1 cellular context compared by ENCODE assay signal in the genomic region with DNA sequence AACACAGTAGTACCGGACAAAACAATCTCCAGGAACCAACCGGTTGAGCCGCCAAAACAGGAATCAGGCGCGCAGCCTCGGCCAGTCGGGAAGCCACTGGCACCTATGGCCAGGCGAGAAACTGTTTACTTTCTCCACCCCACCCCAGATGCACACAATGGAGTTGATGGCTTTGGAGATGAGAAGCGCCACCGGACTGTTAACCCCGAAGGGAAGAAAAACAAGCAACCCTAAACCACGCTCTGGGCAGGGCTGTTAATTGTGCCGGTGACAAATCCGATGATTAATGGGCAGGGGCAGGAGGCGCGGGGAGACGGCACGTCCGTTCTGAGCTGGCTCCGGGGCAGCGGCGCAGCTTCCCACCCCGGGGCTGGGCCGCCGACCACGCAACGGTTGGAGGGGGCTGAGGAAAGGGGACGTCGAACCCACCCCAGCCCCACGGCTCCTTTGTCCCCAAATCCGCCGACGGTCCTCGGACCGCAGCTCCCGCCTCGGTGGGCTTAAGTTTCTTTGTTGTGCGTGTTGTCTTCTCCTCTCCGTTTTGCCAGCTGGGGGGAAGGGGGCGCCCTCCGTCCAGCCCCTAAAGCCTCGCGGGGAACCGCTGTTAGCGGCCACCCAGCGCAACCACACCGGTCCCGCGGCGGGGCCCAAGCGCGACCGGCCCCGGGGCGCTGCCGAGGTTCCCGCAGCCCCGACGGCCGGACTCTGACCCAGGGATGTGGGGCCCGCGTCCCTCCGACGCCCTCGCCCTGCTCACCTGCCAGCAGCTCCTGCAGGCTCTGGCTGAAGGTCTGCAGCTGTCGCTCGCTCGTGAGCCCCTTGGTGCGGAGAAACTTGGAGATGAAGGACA.
TF ChIP-seq lines count a peak whose summit lies in the region.

No MANE protein-coding gene starts in this region.

TF ChIP-seq in HepG2, 621 proteins besides CTCF, POLR2A, EP300 and RAD21 (continued from another document and continues in another):
- TF ChIP-seq, protein P1, sequence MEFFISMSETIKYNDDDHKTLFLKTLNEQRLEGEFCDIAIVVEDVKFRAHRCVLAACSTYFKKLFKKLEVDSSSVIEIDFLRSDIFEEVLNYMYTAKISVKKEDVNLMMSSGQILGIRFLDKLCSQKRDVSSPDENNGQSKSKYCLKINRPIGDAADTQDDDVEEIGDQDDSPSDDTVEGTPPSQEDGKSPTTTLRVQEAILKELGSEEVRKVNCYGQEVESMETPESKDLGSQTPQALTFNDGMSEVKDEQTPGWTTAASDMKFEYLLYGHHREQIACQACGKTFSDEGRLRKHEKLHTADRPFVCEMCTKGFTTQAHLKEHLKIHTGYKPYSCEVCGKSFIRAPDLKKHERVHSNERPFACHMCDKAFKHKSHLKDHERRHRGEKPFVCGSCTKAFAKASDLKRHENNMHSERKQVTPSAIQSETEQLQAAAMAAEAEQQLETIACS (CRISPR knock-in tag; IDR thresholded peaks at IDR 0.05): no peak
- TF ChIP-seq, protein P2, sequence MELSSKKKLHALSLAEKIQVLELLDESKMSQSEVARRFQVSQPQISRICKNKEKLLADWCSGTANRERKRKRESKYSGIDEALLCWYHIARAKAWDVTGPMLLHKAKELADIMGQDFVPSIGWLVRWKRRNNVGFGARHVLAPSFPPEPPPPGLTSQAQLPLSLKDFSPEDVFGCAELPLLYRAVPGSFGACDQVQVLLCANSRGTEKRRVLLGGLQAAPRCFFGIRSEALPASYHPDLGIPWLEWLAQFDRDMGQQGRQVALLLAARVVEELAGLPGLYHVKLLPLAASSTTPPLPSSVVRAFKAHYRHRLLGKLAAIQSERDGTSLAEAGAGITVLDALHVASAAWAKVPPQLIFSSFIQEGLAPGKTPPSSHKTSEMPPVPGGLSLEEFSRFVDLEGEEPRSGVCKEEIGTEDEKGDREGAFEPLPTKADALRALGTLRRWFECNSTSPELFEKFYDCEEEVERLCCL (CRISPR knock-in tag; IDR thresholded peaks at IDR 0.05; ENCODE audit: borderline replicate concordance): 0 out of 2 replicates have a peak, but pooled peaks have one; percentile 39
- TF ChIP-seq, protein P3, sequence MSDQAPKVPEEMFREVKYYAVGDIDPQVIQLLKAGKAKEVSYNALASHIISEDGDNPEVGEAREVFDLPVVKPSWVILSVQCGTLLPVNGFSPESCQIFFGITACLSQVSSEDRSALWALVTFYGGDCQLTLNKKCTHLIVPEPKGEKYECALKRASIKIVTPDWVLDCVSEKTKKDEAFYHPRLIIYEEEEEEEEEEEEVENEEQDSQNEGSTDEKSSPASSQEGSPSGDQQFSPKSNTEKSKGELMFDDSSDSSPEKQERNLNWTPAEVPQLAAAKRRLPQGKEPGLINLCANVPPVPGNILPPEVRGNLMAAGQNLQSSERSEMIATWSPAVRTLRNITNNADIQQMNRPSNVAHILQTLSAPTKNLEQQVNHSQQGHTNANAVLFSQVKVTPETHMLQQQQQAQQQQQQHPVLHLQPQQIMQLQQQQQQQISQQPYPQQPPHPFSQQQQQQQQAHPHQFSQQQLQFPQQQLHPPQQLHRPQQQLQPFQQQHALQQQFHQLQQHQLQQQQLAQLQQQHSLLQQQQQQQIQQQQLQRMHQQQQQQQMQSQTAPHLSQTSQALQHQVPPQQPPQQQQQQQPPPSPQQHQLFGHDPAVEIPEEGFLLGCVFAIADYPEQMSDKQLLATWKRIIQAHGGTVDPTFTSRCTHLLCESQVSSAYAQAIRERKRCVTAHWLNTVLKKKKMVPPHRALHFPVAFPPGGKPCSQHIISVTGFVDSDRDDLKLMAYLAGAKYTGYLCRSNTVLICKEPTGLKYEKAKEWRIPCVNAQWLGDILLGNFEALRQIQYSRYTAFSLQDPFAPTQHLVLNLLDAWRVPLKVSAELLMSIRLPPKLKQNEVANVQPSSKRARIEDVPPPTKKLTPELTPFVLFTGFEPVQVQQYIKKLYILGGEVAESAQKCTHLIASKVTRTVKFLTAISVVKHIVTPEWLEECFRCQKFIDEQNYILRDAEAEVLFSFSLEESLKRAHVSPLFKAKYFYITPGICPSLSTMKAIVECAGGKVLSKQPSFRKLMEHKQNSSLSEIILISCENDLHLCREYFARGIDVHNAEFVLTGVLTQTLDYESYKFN (CRISPR knock-in tag; conservative IDR thresholded peaks at IDR 0.05): peak; percentile 36; the same call in 1 of the 2 replicates
- TF ChIP-seq SMYD3 (CRISPR knock-in tag; IDR thresholded peaks at IDR 0.05): no peak
- TF ChIP-seq SRSF9 (IDR thresholded peaks at IDR 0.05; ENCODE audit: borderline replicate concordance, insufficient read depth, low read depth, low read length, poor library complexity, severe bottlenecking): no peak
- TF ChIP-seq, protein P4, sequence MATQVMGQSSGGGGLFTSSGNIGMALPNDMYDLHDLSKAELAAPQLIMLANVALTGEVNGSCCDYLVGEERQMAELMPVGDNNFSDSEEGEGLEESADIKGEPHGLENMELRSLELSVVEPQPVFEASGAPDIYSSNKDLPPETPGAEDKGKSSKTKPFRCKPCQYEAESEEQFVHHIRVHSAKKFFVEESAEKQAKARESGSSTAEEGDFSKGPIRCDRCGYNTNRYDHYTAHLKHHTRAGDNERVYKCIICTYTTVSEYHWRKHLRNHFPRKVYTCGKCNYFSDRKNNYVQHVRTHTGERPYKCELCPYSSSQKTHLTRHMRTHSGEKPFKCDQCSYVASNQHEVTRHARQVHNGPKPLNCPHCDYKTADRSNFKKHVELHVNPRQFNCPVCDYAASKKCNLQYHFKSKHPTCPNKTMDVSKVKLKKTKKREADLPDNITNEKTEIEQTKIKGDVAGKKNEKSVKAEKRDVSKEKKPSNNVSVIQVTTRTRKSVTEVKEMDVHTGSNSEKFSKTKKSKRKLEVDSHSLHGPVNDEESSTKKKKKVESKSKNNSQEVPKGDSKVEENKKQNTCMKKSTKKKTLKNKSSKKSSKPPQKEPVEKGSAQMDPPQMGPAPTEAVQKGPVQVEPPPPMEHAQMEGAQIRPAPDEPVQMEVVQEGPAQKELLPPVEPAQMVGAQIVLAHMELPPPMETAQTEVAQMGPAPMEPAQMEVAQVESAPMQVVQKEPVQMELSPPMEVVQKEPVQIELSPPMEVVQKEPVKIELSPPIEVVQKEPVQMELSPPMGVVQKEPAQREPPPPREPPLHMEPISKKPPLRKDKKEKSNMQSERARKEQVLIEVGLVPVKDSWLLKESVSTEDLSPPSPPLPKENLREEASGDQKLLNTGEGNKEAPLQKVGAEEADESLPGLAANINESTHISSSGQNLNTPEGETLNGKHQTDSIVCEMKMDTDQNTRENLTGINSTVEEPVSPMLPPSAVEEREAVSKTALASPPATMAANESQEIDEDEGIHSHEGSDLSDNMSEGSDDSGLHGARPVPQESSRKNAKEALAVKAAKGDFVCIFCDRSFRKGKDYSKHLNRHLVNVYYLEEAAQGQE (IDR thresholded peaks at IDR 0.05; ENCODE audit: borderline replicate concordance in 1 of 2, low read depth in 1 of 2, low read length in 2 of 2): 0 out of 4 replicates have a peak, but pooled peaks of 1 of the 2 experiments have one; percentile 13
- TF ChIP-seq TOE1 (CRISPR knock-in tag; IDR thresholded peaks at IDR 0.05): no peak
- TF ChIP-seq, protein P5, sequence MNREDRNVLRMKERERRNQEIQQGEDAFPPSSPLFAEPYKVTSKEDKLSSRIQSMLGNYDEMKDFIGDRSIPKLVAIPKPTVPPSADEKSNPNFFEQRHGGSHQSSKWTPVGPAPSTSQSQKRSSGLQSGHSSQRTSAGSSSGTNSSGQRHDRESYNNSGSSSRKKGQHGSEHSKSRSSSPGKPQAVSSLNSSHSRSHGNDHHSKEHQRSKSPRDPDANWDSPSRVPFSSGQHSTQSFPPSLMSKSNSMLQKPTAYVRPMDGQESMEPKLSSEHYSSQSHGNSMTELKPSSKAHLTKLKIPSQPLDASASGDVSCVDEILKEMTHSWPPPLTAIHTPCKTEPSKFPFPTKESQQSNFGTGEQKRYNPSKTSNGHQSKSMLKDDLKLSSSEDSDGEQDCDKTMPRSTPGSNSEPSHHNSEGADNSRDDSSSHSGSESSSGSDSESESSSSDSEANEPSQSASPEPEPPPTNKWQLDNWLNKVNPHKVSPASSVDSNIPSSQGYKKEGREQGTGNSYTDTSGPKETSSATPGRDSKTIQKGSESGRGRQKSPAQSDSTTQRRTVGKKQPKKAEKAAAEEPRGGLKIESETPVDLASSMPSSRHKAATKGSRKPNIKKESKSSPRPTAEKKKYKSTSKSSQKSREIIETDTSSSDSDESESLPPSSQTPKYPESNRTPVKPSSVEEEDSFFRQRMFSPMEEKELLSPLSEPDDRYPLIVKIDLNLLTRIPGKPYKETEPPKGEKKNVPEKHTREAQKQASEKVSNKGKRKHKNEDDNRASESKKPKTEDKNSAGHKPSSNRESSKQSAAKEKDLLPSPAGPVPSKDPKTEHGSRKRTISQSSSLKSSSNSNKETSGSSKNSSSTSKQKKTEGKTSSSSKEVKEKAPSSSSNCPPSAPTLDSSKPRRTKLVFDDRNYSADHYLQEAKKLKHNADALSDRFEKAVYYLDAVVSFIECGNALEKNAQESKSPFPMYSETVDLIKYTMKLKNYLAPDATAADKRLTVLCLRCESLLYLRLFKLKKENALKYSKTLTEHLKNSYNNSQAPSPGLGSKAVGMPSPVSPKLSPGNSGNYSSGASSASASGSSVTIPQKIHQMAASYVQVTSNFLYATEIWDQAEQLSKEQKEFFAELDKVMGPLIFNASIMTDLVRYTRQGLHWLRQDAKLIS (CRISPR knock-in tag; IDR thresholded peaks at IDR 0.05): no peak
- TF ChIP-seq ZFP36 (IDR thresholded peaks at IDR 0.05; ENCODE audit: borderline replicate concordance, low read depth, low read length, partially characterized antibody): no peak
- TF ChIP-seq, protein P6, sequence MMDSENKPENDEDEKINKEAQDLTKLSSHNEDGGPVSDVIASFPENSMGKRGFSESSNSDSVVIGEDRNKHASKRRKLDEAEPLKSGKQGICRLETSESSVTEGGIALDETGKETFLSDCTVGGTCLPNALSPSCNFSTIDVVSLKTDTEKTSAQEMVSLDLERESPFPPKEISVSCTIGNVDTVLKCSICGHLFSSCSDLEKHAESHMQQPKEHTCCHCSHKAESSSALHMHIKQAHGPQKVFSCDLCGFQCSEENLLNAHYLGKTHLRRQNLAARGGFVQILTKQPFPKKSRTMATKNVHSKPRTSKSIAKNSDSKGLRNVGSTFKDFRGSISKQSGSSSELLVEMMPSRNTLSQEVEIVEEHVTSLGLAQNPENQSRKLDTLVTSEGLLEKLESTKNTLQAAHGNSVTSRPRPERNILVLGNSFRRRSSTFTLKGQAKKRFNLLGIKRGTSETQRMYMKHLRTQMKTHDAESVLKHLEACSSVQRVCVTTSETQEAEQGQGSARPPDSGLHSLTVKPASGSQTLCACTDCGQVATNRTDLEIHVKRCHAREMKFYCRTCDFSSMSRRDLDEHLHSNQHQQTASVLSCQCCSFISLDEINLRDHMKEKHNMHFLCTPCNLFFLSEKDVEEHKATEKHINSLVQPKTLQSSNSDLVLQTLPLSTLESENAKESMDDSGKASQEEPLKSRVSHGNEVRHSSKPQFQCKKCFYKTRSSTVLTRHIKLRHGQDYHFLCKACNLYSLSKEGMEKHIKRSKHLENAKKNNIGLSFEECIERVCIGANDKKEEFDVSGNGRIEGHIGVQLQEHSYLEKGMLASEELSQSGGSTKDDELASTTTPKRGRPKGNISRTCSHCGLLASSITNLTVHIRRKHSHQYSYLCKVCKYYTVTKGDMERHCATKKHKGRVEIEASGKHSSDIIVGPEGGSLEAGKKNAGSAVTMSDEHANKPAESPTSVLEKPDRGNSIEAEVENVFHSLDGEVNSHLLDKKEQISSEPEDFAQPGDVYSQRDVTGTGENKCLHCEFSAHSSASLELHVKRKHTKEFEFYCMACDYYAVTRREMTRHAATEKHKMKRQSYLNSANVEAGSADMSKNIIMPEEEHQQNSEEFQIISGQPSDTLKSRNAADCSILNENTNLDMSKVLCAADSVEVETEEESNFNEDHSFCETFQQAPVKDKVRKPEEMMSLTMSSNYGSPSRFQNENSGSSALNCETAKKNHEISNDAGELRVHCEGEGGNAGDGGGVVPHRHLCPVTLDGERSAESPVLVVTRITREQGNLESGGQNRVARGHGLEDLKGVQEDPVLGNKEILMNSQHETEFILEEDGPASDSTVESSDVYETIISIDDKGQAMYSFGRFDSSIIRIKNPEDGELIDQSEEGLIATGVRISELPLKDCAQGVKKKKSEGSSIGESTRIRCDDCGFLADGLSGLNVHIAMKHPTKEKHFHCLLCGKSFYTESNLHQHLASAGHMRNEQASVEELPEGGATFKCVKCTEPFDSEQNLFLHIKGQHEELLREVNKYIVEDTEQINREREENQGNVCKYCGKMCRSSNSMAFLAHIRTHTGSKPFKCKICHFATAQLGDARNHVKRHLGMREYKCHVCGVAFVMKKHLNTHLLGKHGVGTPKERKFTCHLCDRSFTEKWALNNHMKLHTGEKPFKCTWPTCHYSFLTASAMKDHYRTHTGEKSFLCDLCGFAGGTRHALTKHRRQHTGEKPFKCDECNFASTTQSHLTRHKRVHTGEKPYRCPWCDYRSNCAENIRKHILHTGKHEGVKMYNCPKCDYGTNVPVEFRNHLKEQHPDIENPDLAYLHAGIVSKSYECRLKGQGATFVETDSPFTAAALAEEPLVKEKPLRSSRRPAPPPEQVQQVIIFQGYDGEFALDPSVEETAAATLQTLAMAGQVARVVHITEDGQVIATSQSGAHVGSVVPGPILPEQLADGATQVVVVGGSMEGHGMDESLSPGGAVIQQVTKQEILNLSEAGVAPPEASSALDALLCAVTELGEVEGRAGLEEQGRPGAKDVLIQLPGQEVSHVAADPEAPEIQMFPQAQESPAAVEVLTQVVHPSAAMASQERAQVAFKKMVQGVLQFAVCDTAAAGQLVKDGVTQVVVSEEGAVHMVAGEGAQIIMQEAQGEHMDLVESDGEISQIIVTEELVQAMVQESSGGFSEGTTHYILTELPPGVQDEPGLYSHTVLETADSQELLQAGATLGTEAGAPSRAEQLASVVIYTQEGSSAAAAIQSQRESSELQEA (CRISPR knock-in tag; IDR thresholded peaks at IDR 0.05; ENCODE audit: not compliant biosample characterization): no peak
- no peak for TF ChIP-seq ZNF136 (CRISPR knock-in tag; IDR thresholded peaks at IDR 0.05; ENCODE audit: low read depth)
- TF ChIP-seq POGZ (CRISPR knock-in tag; IDR thresholded peaks at IDR 0.05): no peak
- TF ChIP-seq, protein P7, sequence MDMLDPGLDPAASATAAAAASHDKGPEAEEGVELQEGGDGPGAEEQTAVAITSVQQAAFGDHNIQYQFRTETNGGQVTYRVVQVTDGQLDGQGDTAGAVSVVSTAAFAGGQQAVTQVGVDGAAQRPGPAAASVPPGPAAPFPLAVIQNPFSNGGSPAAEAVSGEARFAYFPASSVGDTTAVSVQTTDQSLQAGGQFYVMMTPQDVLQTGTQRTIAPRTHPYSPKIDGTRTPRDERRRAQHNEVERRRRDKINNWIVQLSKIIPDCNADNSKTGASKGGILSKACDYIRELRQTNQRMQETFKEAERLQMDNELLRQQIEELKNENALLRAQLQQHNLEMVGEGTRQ (IDR thresholded peaks at IDR 0.05; ENCODE audit: low read depth, low read length): no peak
- TF ChIP-seq, protein P7 (CRISPR knock-in tag; IDR thresholded peaks at IDR 0.05; ENCODE audit: borderline replicate concordance): no peak
- no peak for TF ChIP-seq ZNF326 (CRISPR knock-in tag; IDR thresholded peaks at IDR 0.05; ENCODE audit: borderline replicate concordance)
- TF ChIP-seq YEATS4 (CRISPR knock-in tag; IDR thresholded peaks at IDR 0.05; ENCODE audit: borderline replicate concordance): peak; percentile 1; the same call in 1 of the 2 replicates
- no peak; the same call in 1 of the 2 replicates for TF ChIP-seq RXRB (CRISPR knock-in tag; IDR thresholded peaks at IDR 0.05; ENCODE audit: borderline replicate concordance)
- TF ChIP-seq CBX5 (CRISPR knock-in tag; IDR thresholded peaks at IDR 0.05; ENCODE audit: borderline replicate concordance): no peak
